In the genomic region with DNA sequence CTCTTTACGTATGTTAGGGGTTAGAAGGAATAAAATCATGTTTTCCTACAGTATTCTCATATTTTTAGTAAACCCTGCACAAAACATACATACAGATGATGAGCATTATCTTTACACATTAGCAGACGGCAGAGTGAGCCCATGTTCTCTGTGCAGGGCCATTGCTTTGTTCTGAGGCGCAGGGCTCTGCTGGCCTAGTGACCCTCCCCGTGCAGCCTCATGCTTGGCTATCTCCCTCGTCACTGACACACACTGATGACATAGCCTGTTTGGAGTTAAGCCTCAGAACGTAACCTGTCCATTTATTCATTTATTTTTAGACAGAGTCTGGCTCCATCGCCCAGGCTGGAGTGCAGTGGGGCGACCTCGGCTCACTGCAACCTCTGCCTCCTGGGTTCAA, we compare ENCODE assay signal across 12 cellular contexts.
DNase-seq lines count a peak whose midpoint lies in the region; ATAC-seq, FAIRE-seq and TF ChIP-seq lines count a peak whose summit lies in the region.
"Had no signal": no experiment of that assay in that cellular context is flagged by ENCODE, and none has a peak within 500 bp of the region (broad histone marks: within the 10 kb centered on the region; RNA-seq: fewer than 3 reads in every experiment).

No MANE protein-coding gene starts in this region.

- H3K36me3 ChIP-seq in IMR-90 (ENCODE audit: control insufficient read depth, insufficient read depth, low read length) (no peaks in the 10 kb centered on the region), muscle layer of colon (ENCODE audit: insufficient read depth, low read length) (no peaks in the 10 kb centered on the region)

- intact Hi-C loops in IMR-90 (cut with micrococcal nuclease) = loop anchor here (2.0 kb wide), 1 partner anchor 114 kb away; no protein-coding TSS in a partner anchor

- peak overlapping the region; percentile 88 for H3K4ac ChIP-seq in IMR-90 (ENCODE audit: low read depth, low read length)

- peak overlapping the region; percentile 92 for H3K14ac ChIP-seq in IMR-90 (replicated peaks; ENCODE audit: low read depth, low read length)

- H2BK20ac ChIP-seq in IMR-90 (ENCODE audit: low read depth, low read length) = peak overlapping the region; percentile 96

- ATAC-seq in A549 (no peak), IMR-90 (ENCODE audit: low read depth) (no peak), GM18517 (IDR thresholded peaks at IDR 0.05; ENCODE audit: unreplicated experiment) (no peak)

- DNase-seq in A549 (ENCODE audit: low read depth in 1 of 2, low spot score in 1 of 2) (no peak), IMR-90 (peak; percentile 61), dermis blood vessel endothelial cell (peak; percentile 19), NOMO-1 treated with dmso at 0.1 percent for 144 hours (lab: John Stamatoyannopoulos, UW; ENCODE audit: unreplicated experiment) (no peak)
- DNase-seq in activated CD4-positive, CD25-positive, alpha-beta regulatory T cell (lab: John Stamatoyannopoulos, UW) = no peak
- no peak for DNase-seq in stimulated activated CD4-positive, alpha-beta T cell treated with anti-CD3 and anti-CD28 coated beads, Interleukin-2, amount 100 ng/mL, for 48 hours
- DNase-seq: activated CD4-positive, alpha-beta T cell treated with anti-CD3 and anti-CD28 coated beads, Interleukin-2, amount 50 U/mL, for 1 hour; OCI-M1; testis had no signal

- H4K8ac ChIP-seq in IMR-90 (ENCODE audit: low read depth in 2 of 2, low read length in 2 of 2) = peak overlapping the region; percentile 37 to 93

- peak overlapping the region; percentile 92 for H2BK5ac ChIP-seq in IMR-90 (ENCODE audit: low read depth, low read length, poor library complexity, severe bottlenecking)

- no peaks in the 10 kb centered on the region for H3K9me3 ChIP-seq in A549
- H3K9me3 ChIP-seq in IMR-90 (ENCODE audit: control insufficient read depth, insufficient read depth, low read length) = no peaks in the 10 kb centered on the region
- no peaks in the 10 kb centered on the region for H3K9me3 ChIP-seq in muscle layer of colon (ENCODE audit: low read length)
- H3K9me3 ChIP-seq: testis had no signal

- H2BK15ac ChIP-seq in IMR-90 (ENCODE audit: low read depth, low read length) = peak overlapping the region; percentile 89; the same call in 2 of the 3 replicates

- TF ChIP-seq RAD21 in A549 (conservative IDR thresholded peaks at IDR 0.05 in 1 of 2, IDR thresholded peaks at IDR 0.05 in 1 of 2) = no peak
- no peak for TF ChIP-seq RAD21 in IMR-90 (IDR thresholded peaks at IDR 0.05; ENCODE audit: low read length)

- H3K9me1 ChIP-seq in IMR-90 (ENCODE audit: insufficient read depth, low read length) = peaks cover 33% of the 10 kb centered on the region

- 82% methylated on average over 9 of the region's 9 CpGs for WGBS in A549 (ENCODE audit: missing lambda C conversion rate)
- WGBS in IMR-90 (ENCODE audit: extremely low coverage in 2 of 2, insufficient read length in 1 of 2), 2 experiments = 73% methylated on average over 3 of the region's 9 CpGs; no CpG with 5 or more reads in 1 of the 2 experiments

- no peak for TF ChIP-seq EP300 in A549 (IDR thresholded peaks at IDR 0.05)

- peak overlapping the region; percentile 65 for H3K4me2 ChIP-seq in A549
- H3K4me2 ChIP-seq in IMR-90 (ENCODE audit: low read depth, low read length) = no peak overlapping the region

- H2BK120ac ChIP-seq in IMR-90 (ENCODE audit: low read depth, low read length) = peak overlapping the region; percentile 95

- peak overlapping the region; percentile 88 for H4K91ac ChIP-seq in IMR-90 (ENCODE audit: insufficient read depth, low read depth, low read length)

- CTCF ChIA-PET in A549 (lab: Yijun Ruan, JAX) (interaction anchor here (1.5 to 1.9 kb wide), 2 partner anchors 29 to 593 kb away, joined by 4 read pairs; no protein-coding TSS in a partner anchor), IMR-90 (lab: Yijun Ruan, JAX) (no interaction called here)

- H4K20me1 ChIP-seq in IMR-90 (ENCODE audit: insufficient read depth, low read length) = no peaks in the 10 kb centered on the region

- in situ Hi-C loops in IMR-90 (cut with MboI; ENCODE audit: low sequenced_read_pairs) = no loop called here

- peaks cover 56% of the 10 kb centered on the region for H3K4me1 ChIP-seq in A549
- H3K4me1 ChIP-seq in IMR-90 (ENCODE audit: control insufficient read depth, insufficient read depth, low read length) = peaks cover 17% of the 10 kb centered on the region
- H3K4me1 ChIP-seq in muscle layer of colon (ENCODE audit: insufficient read depth, low read length) = peaks cover 29% of the 10 kb centered on the region
- H3K4me1 ChIP-seq: parathyroid adenoma, testis had no signal

- peak overlapping the region; percentile 96 for H2AK5ac ChIP-seq in IMR-90 (ENCODE audit: low read depth, low read length)

- H3K18ac ChIP-seq in IMR-90 (ENCODE audit: low read depth, low read length) = peak overlapping the region; percentile 80; the same call in 1 of the 2 replicates

- dilution Hi-C loops in IMR-90 (cut with HindIII; ENCODE audit: low sequenced_read_pairs, unreplicated experiment) = no loop called here

- peak overlapping the region; percentile 90 to 93 for H3K27ac ChIP-seq in A549
- peak overlapping the region; percentile 82 for H3K27ac ChIP-seq in IMR-90 (ENCODE audit: insufficient read depth, low read length)
- H3K27ac ChIP-seq in muscle layer of colon (ENCODE audit: low read depth, low read length) = peak overlapping the region; percentile 38
- H3K27ac ChIP-seq: parathyroid adenoma, testis had no signal

- H3K9ac ChIP-seq in IMR-90 (ENCODE audit: low read depth, low read length) (peak overlapping the region; percentile 22; the same call in 1 of the 2 replicates), muscle layer of colon (ENCODE audit: low read length) (no peak overlapping the region)
- H3K9ac ChIP-seq: parathyroid adenoma had no signal

- H4K5ac ChIP-seq in IMR-90 (ENCODE audit: low read depth, low read length) = peak overlapping the region; percentile 87

- TF ChIP-seq POLR2A in A549 (IDR thresholded peaks at IDR 0.05; ENCODE audit: low read length) (no peak), IMR-90 (IDR thresholded peaks at IDR 0.05; ENCODE audit: low read depth, low read length) (no peak)

- peak overlapping the region; percentile 28 for H2AFZ ChIP-seq in IMR-90 (replicated peaks; ENCODE audit: low read length, poor library complexity)
- H2AFZ ChIP-seq: parathyroid adenoma had no signal

- H3K79me1 ChIP-seq in IMR-90 (ENCODE audit: low read depth in 1 of 2, low read length in 2 of 2) = peaks cover 0 to 15% of the 10 kb centered on the region in 2 experiments; a peak in 3 of 4 replicates

- no peak overlapping the region for H3K4me3 ChIP-seq in A549
- H3K4me3 ChIP-seq in IMR-90 (ENCODE audit: insufficient read depth, low read depth, low read length) = no peak overlapping the region
- no peak overlapping the region for H3K4me3 ChIP-seq in muscle layer of colon (ENCODE audit: low read depth in 1 of 2, low read length in 2 of 2)
- H3K4me3 ChIP-seq: testis had no signal

- TF ChIP-seq CTCF in A549 (IDR thresholded peaks at IDR 0.05) = no peak
- TF ChIP-seq CTCF in IMR-90 (conservative IDR thresholded peaks at IDR 0.05; ENCODE audit: low read depth, low read length) = no peak

- H3K56ac ChIP-seq in IMR-90 (ENCODE audit: extremely low read depth, insufficient read depth, low read length) = no peak overlapping the region

- H2AK9ac ChIP-seq in IMR-90 (replicated peaks; ENCODE audit: low read depth, low read length, poor library complexity) = peak overlapping the region; percentile 8

- H3K27me3 ChIP-seq in IMR-90 (ENCODE audit: control insufficient read depth, insufficient read depth, low read length) = no peaks in the 10 kb centered on the region
- no peaks in the 10 kb centered on the region for H3K27me3 ChIP-seq in muscle layer of colon (ENCODE audit: control insufficient read depth in 1 of 2, insufficient read depth in 2 of 2, low read length in 2 of 2)
- H3K27me3 ChIP-seq: testis had no signal

- POLR2A ChIA-PET in A549 (lab: Yijun Ruan, JAX) = interaction anchor here (1.2 to 4.1 kb wide), 3 partner anchors 27 to 120 kb away, joined by 3 to 56 read pairs (median 6); partner anchors contain the start of gene FOSL2
- POLR2A ChIA-PET in IMR-90 (lab: Charles Lee; ENCODE audit: unreplicated experiment) = no interaction called here

- no TSS peak for BruUV-seq in IMR-90 (replicated peaks; lab: Mats Ljungman, UMichigan)

- peak overlapping the region; percentile 97 for H3K23ac ChIP-seq in IMR-90 (ENCODE audit: low read depth, low read length)

- no peak for FAIRE-seq in A549 (lab: Jason Lieb, UNC)

TF ChIP-seq in A549, 52 proteins besides CTCF, POLR2A, EP300 and RAD21:
- no peak for TF ChIP-seq FOSL2 (IDR thresholded peaks at IDR 0.05)
- no peak for TF ChIP-seq FOSL2 (CRISPR knock-in tag; IDR thresholded peaks at IDR 0.05)
- no peak for TF ChIP-seq TFCP2L1 (CRISPR knock-in tag; IDR thresholded peaks at IDR 0.05)
- TF ChIP-seq JUN (IDR thresholded peaks at IDR 0.05) = no peak
- TF ChIP-seq KDM5A (IDR thresholded peaks at IDR 0.05) = no peak
- TF ChIP-seq NR3C1 (IDR thresholded peaks at IDR 0.05) = no peak
- no peak for TF ChIP-seq RCOR1 (IDR thresholded peaks at IDR 0.05; ENCODE audit: low read depth, low read length)
- TF ChIP-seq HOXA7 (CRISPR knock-in tag; IDR thresholded peaks at IDR 0.05) = no peak
- TF ChIP-seq EHMT2 (IDR thresholded peaks at IDR 0.05; ENCODE audit: low read depth) = no peak
- TF ChIP-seq ZC3H11A (IDR thresholded peaks at IDR 0.05) = no peak
- TF ChIP-seq HOXB5 (CRISPR knock-in tag; IDR thresholded peaks at IDR 0.05) = no peak
- no peak for TF ChIP-seq ZNF302 (CRISPR knock-in tag; IDR thresholded peaks at IDR 0.05)
- no peak for TF ChIP-seq JUNB (IDR thresholded peaks at IDR 0.05)
- TF ChIP-seq EHF (CRISPR knock-in tag; IDR thresholded peaks at IDR 0.05) = no peak
- no peak for TF ChIP-seq CEBPB (IDR thresholded peaks at IDR 0.05)

TF ChIP-seq in IMR-90, 13 proteins besides CTCF, POLR2A, EP300 and RAD21:
- peak; percentile 63 for TF ChIP-seq BHLHE40 (IDR thresholded peaks at IDR 0.05; ENCODE audit: low read depth, low read length)
- no peak for TF ChIP-seq FOS (IDR thresholded peaks at IDR 0.05; ENCODE audit: low read depth, low read length)

Comparison
In these comparisons a context has a peak if more than half of its experiments do, and no peak if none do; other contexts are left out.
1. DNase-seq: peak in IMR-90 (single experiment) and dermis blood vessel endothelial cell (single experiment); none in A549 (0 of 2), NOMO-1 treated with dmso at 0.1 percent for 144 hours (single experiment), activated CD4-positive, CD25-positive, alpha-beta regulatory T cell (0 of 4) and stimulated activated CD4-positive, alpha-beta T cell treated with anti-CD3 and anti-CD28 coated beads, Interleukin-2, amount 100 ng/mL, for 48 hours (0 of 2).
2. H3K27ac ChIP-seq: peak in every context shown above with its lines; median percentile 92 in A549; 82 in IMR-90; 38 in muscle layer of colon.